30 cellular contexts compared by ENCODE assay signal in the genomic region with DNA sequence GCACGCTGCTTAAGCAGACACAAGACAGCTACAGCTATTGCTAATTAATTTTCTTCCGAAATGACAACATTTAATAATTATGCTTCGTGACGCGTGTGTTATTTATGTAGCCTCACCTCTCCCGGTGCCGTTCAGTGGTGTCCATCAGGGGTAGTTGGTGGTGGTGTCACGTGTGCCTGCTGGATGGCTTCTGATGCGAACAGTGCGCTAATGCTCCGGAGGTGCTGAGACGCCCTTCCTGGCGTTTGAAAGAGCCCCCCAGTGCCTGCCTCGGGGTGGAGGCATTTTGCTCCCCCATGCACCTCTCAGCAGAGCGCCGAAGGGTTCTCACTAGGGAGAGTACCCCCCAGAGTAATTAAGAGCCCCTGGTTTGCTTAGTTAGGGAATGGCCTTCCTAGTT. TPM values are rescaled to one million over a fixed set of nuclear protein-coding genes. Genes with fewer than 3 reads are reported as not detected.
"Had no signal": no experiment of that assay in that cellular context is flagged by ENCODE, and none has a peak within 500 bp of the region (broad histone marks: within the 10 kb centered on the region; RNA-seq: fewer than 3 reads in every experiment).

No MANE protein-coding gene starts in this region.

- H3K27ac ChIP-seq: coronary artery, dorsolateral prefrontal cortex, gastrocnemius medialis, pancreas, psoas muscle, suprapubic skin, tibial artery, upper lobe of right lung, WERI-Rb-1 had no signal

- ATAC-seq: activated CD8-positive, alpha-beta T cell treated with anti-CD3 and anti-CD28 coated beads for 36 hours; activated naive CD8-positive, alpha-beta T cell treated with anti-CD3 and anti-CD28 coated beads, Interleukin-2, amount 50 U/mL, for 24 hours; gastrocnemius medialis; pancreas; psoas muscle; upper lobe of right lung had no signal

- H3K36me3 ChIP-seq: gastrocnemius medialis, pancreas, suprapubic skin, tibial artery, upper lobe of right lung, WERI-Rb-1 had no signal

- H3K4me3 Mint-ChIP-seq: activated CD4-positive, alpha-beta T cell treated with anti-CD3 and anti-CD28 coated beads, Interleukin-2, amount 10 ng/mL, durations not matched to agents 7 days and 5 days; activated CD8-positive, alpha-beta T cell treated with anti-CD3 and anti-CD28 coated beads for 36 hours; activated naive CD4-positive, alpha-beta T cell treated with anti-CD3 and anti-CD28 coated beads, Interleukin-2, amount 50 U/mL, for 24 hours; activated naive CD8-positive, alpha-beta T cell treated with anti-CD3 and anti-CD28 coated beads, Interleukin-2, amount 50 U/mL, for 24 hours; mesothelial cell of epicardium; naive B cell; neural crest cell; T-helper 1 cell treated with Interleukin-12 subunit alpha and Interleukin-12 subunit beta and Interleukin-4 antibody, amounts not matched to agents 30 μg/mL and 1 μg/mL, for 36 hours had no signal

- H3K27me3 Mint-ChIP-seq: activated CD4-positive, alpha-beta T cell treated with anti-CD3 and anti-CD28 coated beads, Interleukin-2, amount 10 ng/mL, durations not matched to agents 7 days and 5 days; activated CD8-positive, alpha-beta T cell treated with anti-CD3 and anti-CD28 coated beads for 36 hours; activated naive CD4-positive, alpha-beta T cell treated with anti-CD3 and anti-CD28 coated beads, Interleukin-2, amount 50 U/mL, for 24 hours had no signal

- H3K4me1 ChIP-seq: gastrocnemius medialis, pancreas, psoas muscle, upper lobe of right lung had no signal

- H3K9me3 Mint-ChIP-seq: activated CD4-positive, alpha-beta T cell treated with anti-CD3 and anti-CD28 coated beads, Interleukin-2, amount 10 ng/mL, durations not matched to agents 7 days and 5 days; activated CD8-positive, alpha-beta T cell treated with anti-CD3 and anti-CD28 coated beads for 36 hours; activated naive CD4-positive, alpha-beta T cell treated with anti-CD3 and anti-CD28 coated beads, Interleukin-2, amount 50 U/mL, for 24 hours; activated naive CD8-positive, alpha-beta T cell treated with anti-CD3 and anti-CD28 coated beads, Interleukin-2, amount 50 U/mL, for 24 hours; activated T-helper 2 cell treated with anti-CD3 and anti-CD28 coated beads, Interferon-gamma antibody, Interleukin-2, Interleukin-4, amounts not matched to agents 10 μg/mL and 5 μg/mL and 100 μg/mL, durations not matched to agents 14 hours and 24 hours and 36 hours; mesothelial cell of epicardium; naive B cell; neural crest cell; T-helper 1 cell treated with Interleukin-12 subunit alpha and Interleukin-12 subunit beta and Interleukin-4 antibody, amounts not matched to agents 30 μg/mL and 1 μg/mL, for 36 hours had no signal

- H3K27ac Mint-ChIP-seq: activated CD4-positive, alpha-beta T cell treated with anti-CD3 and anti-CD28 coated beads, Interleukin-2, amount 10 ng/mL, durations not matched to agents 7 days and 5 days; activated CD8-positive, alpha-beta T cell treated with anti-CD3 and anti-CD28 coated beads for 36 hours; activated naive CD4-positive, alpha-beta T cell treated with anti-CD3 and anti-CD28 coated beads, Interleukin-2, amount 50 U/mL, for 24 hours; activated naive CD8-positive, alpha-beta T cell treated with anti-CD3 and anti-CD28 coated beads, Interleukin-2, amount 50 U/mL, for 24 hours; activated T-helper 2 cell treated with anti-CD3 and anti-CD28 coated beads, Interferon-gamma antibody, Interleukin-2, Interleukin-4, amounts not matched to agents 10 μg/mL and 5 μg/mL and 100 μg/mL, durations not matched to agents 14 hours and 24 hours and 36 hours; mesothelial cell of epicardium; naive B cell; T-helper 1 cell treated with Interleukin-12 subunit alpha and Interleukin-12 subunit beta and Interleukin-4 antibody, amounts not matched to agents 30 μg/mL and 1 μg/mL, for 36 hours had no signal

- H3K4me3 ChIP-seq: coronary artery, dorsolateral prefrontal cortex, gastrocnemius medialis, pancreas, psoas muscle, suprapubic skin, tibial artery, upper lobe of right lung had no signal

- H3K27me3 ChIP-seq: gastrocnemius medialis, pancreas, suprapubic skin, tibial artery, upper lobe of right lung had no signal

- H3K9me3 ChIP-seq: gastrocnemius medialis, pancreas, psoas muscle, suprapubic skin, tibial artery, upper lobe of right lung had no signal

- H3K4me1 Mint-ChIP-seq: activated CD4-positive, alpha-beta T cell treated with anti-CD3 and anti-CD28 coated beads, Interleukin-2, amount 10 ng/mL, durations not matched to agents 7 days and 5 days; activated naive CD4-positive, alpha-beta T cell treated with anti-CD3 and anti-CD28 coated beads, Interleukin-2, amount 50 U/mL, for 24 hours; activated naive CD8-positive, alpha-beta T cell treated with anti-CD3 and anti-CD28 coated beads, Interleukin-2, amount 50 U/mL, for 24 hours; naive B cell had no signal

- DNase-seq: activated CD4-positive, alpha-beta T cell treated with anti-CD3 and anti-CD28 coated beads, Interleukin-2, amount 10 ng/mL, durations not matched to agents 7 days and 5 days; activated CD4-positive, CD25-positive, alpha-beta regulatory T cell treated with anti-CD3 and anti-CD28 coated beads, Interleukin-2, amount 50 U/mL, for 72 hours; activated CD8-positive, alpha-beta T cell treated with anti-CD3 and anti-CD28 coated beads for 36 hours; activated naive CD8-positive, alpha-beta T cell treated with anti-CD3 and anti-CD28 coated beads, Interleukin-2, amount 50 U/mL, for 24 hours; activated T-cell treated with anti-CD3 and anti-CD28 coated beads, Interleukin-2, amount 50 U/mL, for 48 hours; amygdala; dorsolateral prefrontal cortex; effector memory CD4-positive, alpha-beta T cell; erythroblast; gastrocnemius medialis; hypothalamus; kidney glomerular epithelial cell; mammary epithelial cell; naive B cell; nucleus accumbens; stimulated activated naive CD4-positive, alpha-beta T cell; SW 1271; T-helper 9 cell; tibial artery; upper lobe of right lung; WERI-Rb-1 had no signal

- H3K36me3 Mint-ChIP-seq: activated naive CD4-positive, alpha-beta T cell treated with anti-CD3 and anti-CD28 coated beads, Interleukin-2, amount 50 U/mL, for 24 hours; mesothelial cell of epicardium; naive B cell had no signal

RNA-seq across cellular contexts. Expression of gene GLI2, which starts 39.6 kb away (rescaled TPM):
- total RNA-seq: activated CD8-positive, alpha-beta T cell treated with anti-CD3 and anti-CD28 coated beads for 36 hours had no signal
